In the genomic region with DNA sequence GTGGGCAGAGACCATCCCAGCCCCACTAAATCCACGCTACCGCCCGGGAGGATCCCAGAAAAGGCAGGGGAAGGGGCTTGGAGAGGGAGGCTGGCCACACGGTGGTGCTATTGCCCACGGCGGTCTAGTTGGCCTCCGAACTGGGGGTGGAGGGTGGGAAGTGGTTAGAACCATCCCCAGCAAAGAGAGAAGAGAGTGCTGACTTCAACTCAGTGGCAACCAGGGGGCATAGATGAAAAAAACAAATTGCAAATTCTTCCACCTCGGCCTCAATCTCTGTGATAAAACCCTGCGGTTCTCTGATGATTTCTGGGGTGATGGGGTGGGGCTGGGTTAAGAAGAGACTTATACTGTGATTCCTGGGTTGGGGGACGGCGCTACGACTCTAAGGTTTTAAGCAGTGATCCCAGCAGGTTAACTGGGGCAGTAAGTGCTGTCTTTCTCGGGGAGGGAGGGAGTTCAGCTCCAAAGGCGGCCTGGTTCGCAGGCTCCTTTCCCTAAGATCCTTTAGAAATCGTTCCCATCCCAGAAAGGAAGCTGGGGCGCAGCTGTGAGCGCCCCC, we compare ENCODE assay signal across 8 cellular contexts.
DNase-seq lines count a peak whose midpoint lies in the region; ATAC-seq and TF ChIP-seq lines count a peak whose summit lies in the region.

No MANE protein-coding gene starts in this region.

- H3K9ac ChIP-seq in DND-41 (ENCODE audit: low read depth, low read length) = peak overlapping the region; percentile 54
- peak overlapping the region; percentile 45 for H3K9ac ChIP-seq in smooth muscle cell (ENCODE audit: low read depth)

- H3K4me1 ChIP-seq in DND-41 (ENCODE audit: insufficient read depth, low read length) (peaks cover 15% of the 10 kb centered on the region), smooth muscle cell (ENCODE audit: low read depth) (peaks cover 5% of the 10 kb centered on the region)

- no peaks in the 10 kb centered on the region for H4K20me1 ChIP-seq in DND-41 (ENCODE audit: insufficient read depth, low read length)
- H4K20me1 ChIP-seq in smooth muscle cell (ENCODE audit: low read depth) = no peaks in the 10 kb centered on the region

- H3K79me2 ChIP-seq in DND-41 (ENCODE audit: insufficient read depth, low read length) (no peaks in the 10 kb centered on the region), smooth muscle cell (ENCODE audit: low read depth) (no peaks in the 10 kb centered on the region)

- peaks cover 5% of the 10 kb centered on the region for H3F3A ChIP-seq in smooth muscle cell (ENCODE audit: low read depth)

- H3K9me3 ChIP-seq in DND-41 (ENCODE audit: insufficient read depth, low read length, severe bottlenecking) = no peaks in the 10 kb centered on the region
- no peaks in the 10 kb centered on the region for H3K9me3 ChIP-seq in smooth muscle cell (replicated peaks; ENCODE audit: low read depth)

- H2AFZ ChIP-seq in DND-41 (ENCODE audit: low read depth, low read length) = peak overlapping the region; percentile 77
- peak overlapping the region; percentile 97 for H2AFZ ChIP-seq in smooth muscle cell (ENCODE audit: low read depth)

- peak overlapping the region; percentile 74 for H3K27ac ChIP-seq in DND-41 (ENCODE audit: low read length)
- peak overlapping the region; percentile 42 for H3K27ac ChIP-seq in smooth muscle cell (ENCODE audit: low read depth)

- peaks cover 4% of the 10 kb centered on the region for H3K27me3 ChIP-seq in DND-41 (ENCODE audit: insufficient read depth, low read length, poor library complexity)
- H3K27me3 ChIP-seq in smooth muscle cell (ENCODE audit: low read depth) = no peaks in the 10 kb centered on the region

- ATAC-seq in DND-41 (ENCODE audit: insufficient read depth, low read depth) (peak; percentile 93), HG02642 (IDR thresholded peaks at IDR 0.05; ENCODE audit: poor library complexity, unreplicated experiment) (peak; percentile 38)

- peak; percentile 100 for TF ChIP-seq CTCF in DND-41 (IDR thresholded peaks at IDR 0.05; ENCODE audit: borderline replicate concordance, extremely low read depth, low read length, poor library complexity, severe bottlenecking)
- peak; percentile 90 for TF ChIP-seq CTCF in smooth muscle cell (IDR thresholded peaks at IDR 0.05; ENCODE audit: borderline replicate concordance, insufficient read depth, poor library complexity, severe bottlenecking)

- peak overlapping the region; percentile 84 for H3K4me2 ChIP-seq in DND-41 (ENCODE audit: insufficient read depth, low read length)
- peak overlapping the region; percentile 97 for H3K4me2 ChIP-seq in smooth muscle cell

- peak; percentile 91 for DNase-seq in DND-41
- DNase-seq in NCI-H345 (lab: John Stamatoyannopoulos, UW) = peak; percentile 69
- DNase-seq in activated CD4-positive, CD25-positive, alpha-beta regulatory T cell treated with anti-CD3 and anti-CD28 coated beads, Interleukin-2, amount 50 U/mL, for 72 hours = peak; percentile 77
- peak; percentile 74 for DNase-seq in central memory CD4-positive, alpha-beta T cell
- DNase-seq in inferior parietal cortex (ENCODE audit: extremely low spot score) = peak; percentile 86
- DNase-seq in smooth muscle cell (lab: John Stamatoyannopoulos, UW; ENCODE audit: unreplicated experiment) = peak; percentile 60
- DNase-seq in cortex of kidney (lab: John Stamatoyannopoulos, UW) = no peak

- 3% methylated on average over 18 of the region's 18 CpGs for WGBS in smooth muscle cell (ENCODE audit: low lambda C conversion rate)

- H3K36me3 ChIP-seq in DND-41 (ENCODE audit: insufficient read depth, low read length) (no peaks in the 10 kb centered on the region), smooth muscle cell (ENCODE audit: low read depth) (no peaks in the 10 kb centered on the region)

- H3K4me3 ChIP-seq in DND-41 (ENCODE audit: low read depth in 1 of 2, low read length in 2 of 2) (peak overlapping the region; percentile 17 to 59; a peak in 3 of 4 replicates), smooth muscle cell (peak overlapping the region; percentile 83)
